In the genomic region with DNA sequence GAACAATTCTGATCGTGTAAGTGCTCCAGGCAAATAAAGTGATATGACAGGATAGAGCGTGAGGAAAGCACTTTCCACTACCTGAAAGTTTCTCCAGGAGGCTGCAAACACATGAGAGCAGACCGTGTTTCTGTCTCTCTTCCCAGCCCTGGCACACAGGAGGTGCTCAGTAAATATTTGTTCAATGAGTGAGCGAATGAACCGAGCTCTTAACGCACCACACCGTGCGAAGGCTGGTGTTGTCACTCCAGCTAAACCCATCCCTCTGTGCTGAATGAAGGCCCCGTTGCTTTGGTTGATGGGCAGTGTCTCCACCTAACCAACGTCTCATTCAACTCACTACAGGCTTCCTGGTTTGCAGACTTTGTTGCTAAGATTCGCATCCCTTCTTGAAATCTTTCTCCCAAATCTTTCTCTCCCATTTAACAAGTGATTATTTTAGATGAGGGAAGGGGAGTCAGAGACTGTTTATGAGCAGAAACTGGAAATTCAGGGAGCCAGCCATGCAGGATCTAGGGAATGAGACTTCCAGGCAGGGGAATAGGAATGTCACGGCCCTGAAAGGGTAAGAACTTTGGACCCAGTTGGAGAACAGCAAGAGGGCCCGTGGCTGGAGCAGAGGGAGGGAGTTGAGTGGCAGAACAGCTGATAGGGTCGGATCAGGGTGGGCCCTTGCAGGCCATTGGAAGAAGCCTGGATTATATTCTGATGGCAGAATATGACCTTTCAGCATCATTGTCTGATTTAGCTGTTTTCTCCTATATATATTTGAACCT, we compare ENCODE assay signal across 12 cellular contexts.
DNase-seq lines count a peak whose midpoint lies in the region; ATAC-seq and TF ChIP-seq lines count a peak whose summit lies in the region.
"Had no signal": no experiment of that assay in that cellular context is flagged by ENCODE, and none has a peak within 500 bp of the region (broad histone marks: within the 10 kb centered on the region; RNA-seq: fewer than 3 reads in every experiment).

No MANE protein-coding gene starts in this region.

- no peak overlapping the region for H3K4me3 ChIP-seq in hepatocyte
- H3K4me3 ChIP-seq: BLaER1 had no signal

- peak overlapping the region; percentile 32 for H3K27ac Mint-ChIP-seq in stimulated activated effector memory CD8-positive, alpha-beta T cell treated with anti-CD3 and anti-CD28 coated beads, Interleukin-12 subunit alpha, Interleukin-12 subunit beta, amount 100 ng/mL, for 72 hours
- H3K27ac Mint-ChIP-seq: activated CD4-positive, alpha-beta memory T cell treated with anti-CD3 and anti-CD28 coated beads, Interleukin-2, amount 10 ng/mL, durations not matched to agents 7 days and 5 days; effector memory CD8-positive, alpha-beta T cell; natural killer cell treated with Interleukin-12 subunit alpha and Interleukin-12 subunit beta and Interleukin-15 and Interleukin-18, amount 100 ng/mL, for 72 hours had no signal

- H3K27ac ChIP-seq in hepatocyte, result peak overlapping the region; percentile 90
- H3K27ac ChIP-seq: BLaER1 had no signal

- no peaks in the 10 kb centered on the region for H3K27me3 ChIP-seq in hepatocyte
- H3K27me3 ChIP-seq: BLaER1 had no signal

- no peak overlapping the region for H3K4me3 Mint-ChIP-seq in stimulated activated effector memory CD8-positive, alpha-beta T cell treated with anti-CD3 and anti-CD28 coated beads, Interleukin-12 subunit alpha, Interleukin-12 subunit beta, amount 100 ng/mL, for 72 hours
- H3K4me3 Mint-ChIP-seq: activated CD4-positive, alpha-beta memory T cell treated with anti-CD3 and anti-CD28 coated beads, Interleukin-2, amount 10 ng/mL, durations not matched to agents 7 days and 5 days; effector memory CD8-positive, alpha-beta T cell; natural killer cell treated with Interleukin-12 subunit alpha and Interleukin-12 subunit beta and Interleukin-15 and Interleukin-18, amount 100 ng/mL, for 72 hours had no signal

- ATAC-seq in stimulated activated effector memory CD8-positive, alpha-beta T cell treated with anti-CD3 and anti-CD28 coated beads, Interleukin-12 subunit alpha, Interleukin-12 subunit beta, amount 100 ng/mL, for 72 hours, result no peak
- ATAC-seq in HG02642 (IDR thresholded peaks at IDR 0.05; ENCODE audit: poor library complexity, unreplicated experiment) (no peak), HG02588 (IDR thresholded peaks at IDR 0.05; ENCODE audit: unreplicated experiment) (no peak)
- ATAC-seq: effector memory CD8-positive, alpha-beta T cell; natural killer cell treated with Interleukin-12 subunit alpha and Interleukin-12 subunit beta and Interleukin-15 and Interleukin-18, amount 100 ng/mL, for 72 hours had no signal

- no peaks in the 10 kb centered on the region for H3K79me2 ChIP-seq in hepatocyte

- no peaks in the 10 kb centered on the region for H4K20me1 ChIP-seq in hepatocyte (ENCODE audit: insufficient read depth, poor library complexity, severe bottlenecking)
- H4K20me1 ChIP-seq: BLaER1 had no signal

- no peaks in the 10 kb centered on the region for H3K36me3 ChIP-seq in hepatocyte (replicated peaks; ENCODE audit: insufficient read depth, low read depth)
- H3K36me3 ChIP-seq: BLaER1 had no signal

- DNase-seq in HT-29 (ENCODE audit: low spot score) (peak; percentile 13), NCI-H510A treated with DMSO at 0.1 percent for 48 hours (lab: John Stamatoyannopoulos, UW) (peak; percentile 93), hepatocyte (ENCODE audit: low spot score) (peak; percentile 69), NOMO-1 treated with dmso at 0.1 percent for 144 hours (lab: John Stamatoyannopoulos, UW; ENCODE audit: unreplicated experiment) (no peak)
- no peak for DNase-seq in stimulated activated effector memory CD8-positive, alpha-beta T cell treated with anti-CD3 and anti-CD28 coated beads, Interleukin-12 subunit alpha, Interleukin-12 subunit beta, amount 100 ng/mL, for 72 hours (ENCODE audit: low spot score in 2 of 2)
- DNase-seq: activated CD4-positive, alpha-beta memory T cell treated with anti-CD3 and anti-CD28 coated beads, Interleukin-2, amount 10 ng/mL, durations not matched to agents 7 days and 5 days; central memory CD4-positive, alpha-beta T cell; effector memory CD8-positive, alpha-beta T cell had no signal

- no peaks in the 10 kb centered on the region for H3K36me3 Mint-ChIP-seq in stimulated activated effector memory CD8-positive, alpha-beta T cell treated with anti-CD3 and anti-CD28 coated beads, Interleukin-12 subunit alpha, Interleukin-12 subunit beta, amount 100 ng/mL, for 72 hours
- H3K36me3 Mint-ChIP-seq: natural killer cell treated with Interleukin-12 subunit alpha and Interleukin-12 subunit beta and Interleukin-15 and Interleukin-18, amount 100 ng/mL, for 72 hours had no signal

- H3K9me3 Mint-ChIP-seq in stimulated activated effector memory CD8-positive, alpha-beta T cell treated with anti-CD3 and anti-CD28 coated beads, Interleukin-12 subunit alpha, Interleukin-12 subunit beta, amount 100 ng/mL, for 72 hours, result no peaks in the 10 kb centered on the region
- H3K9me3 Mint-ChIP-seq: activated CD4-positive, alpha-beta memory T cell treated with anti-CD3 and anti-CD28 coated beads, Interleukin-2, amount 10 ng/mL, durations not matched to agents 7 days and 5 days; effector memory CD8-positive, alpha-beta T cell; natural killer cell treated with Interleukin-12 subunit alpha and Interleukin-12 subunit beta and Interleukin-15 and Interleukin-18, amount 100 ng/mL, for 72 hours had no signal

- 55% methylated on average over 14 of the region's 14 CpGs for WGBS in hepatocyte (ENCODE audit: low lambda C conversion rate, missing lambda C conversion rate)

- H3K4me2 ChIP-seq in hepatocyte, result peak overlapping the region; percentile 55
- H3K4me2 ChIP-seq: BLaER1 had no signal

- H3K4me1 ChIP-seq in hepatocyte (ENCODE audit: insufficient read depth), result peaks cover 14% of the 10 kb centered on the region

- no peak overlapping the region for H2AFZ ChIP-seq in hepatocyte

- no peaks in the 10 kb centered on the region for H3K9me3 ChIP-seq in hepatocyte (ENCODE audit: low read depth)
- H3K9me3 ChIP-seq: BLaER1 had no signal

- H3K4me1 Mint-ChIP-seq in stimulated activated effector memory CD8-positive, alpha-beta T cell treated with anti-CD3 and anti-CD28 coated beads, Interleukin-12 subunit alpha, Interleukin-12 subunit beta, amount 100 ng/mL, for 72 hours, result peaks cover 41% of the 10 kb centered on the region

- no peak for TF ChIP-seq CTCF in hepatocyte (IDR thresholded peaks at IDR 0.05; ENCODE audit: poor library complexity)

- no peaks in the 10 kb centered on the region for H3K9me2 ChIP-seq in hepatocyte (replicated peaks; ENCODE audit: insufficient read depth)

Comparison
In these comparisons a context has a peak if more than half of its experiments do, and no peak if none do; other contexts are left out.
1. DNase-seq: peak in HT-29 (single experiment), NCI-H510A treated with DMSO at 0.1 percent for 48 hours (single experiment) and hepatocyte (single experiment); none in stimulated activated effector memory CD8-positive, alpha-beta T cell treated with anti-CD3 and anti-CD28 coated beads, Interleukin-12 subunit alpha, Interleukin-12 subunit beta, amount 100 ng/mL, for 72 hours (0 of 2) and NOMO-1 treated with dmso at 0.1 percent for 144 hours (single experiment).